ENCODE assay signal across 29 cellular contexts in the genomic region with DNA sequence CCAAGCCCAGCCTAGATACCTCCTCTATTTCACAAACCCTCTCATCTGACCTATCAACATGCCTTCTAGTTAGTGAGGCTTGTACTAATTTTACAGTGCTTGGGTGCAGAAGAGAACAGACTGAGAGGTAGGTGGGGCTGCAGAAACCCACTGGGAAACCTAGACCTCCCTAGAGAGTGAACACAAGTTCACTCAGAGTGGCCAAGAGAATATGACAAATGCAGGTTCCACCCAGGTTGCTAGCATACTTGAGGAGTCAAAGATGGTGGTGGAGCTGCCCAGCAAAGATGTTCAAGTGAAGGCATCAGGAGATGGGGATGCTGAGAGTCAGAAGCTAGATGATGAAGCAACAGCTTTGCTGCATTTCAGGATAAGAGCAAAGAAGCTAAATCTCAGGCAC.
"Had no signal": no experiment of that assay in that cellular context is flagged by ENCODE, and none has a peak within 500 bp of the region (broad histone marks: within the 10 kb centered on the region; RNA-seq: fewer than 3 reads in every experiment).

No MANE protein-coding gene starts in this region.

- H3K4me1 ChIP-seq: adrenal gland, ascending aorta, body of pancreas, breast epithelium had no signal

- H3K36me3 ChIP-seq: adrenal gland, ascending aorta, brain microvascular endothelial cell, breast epithelium, cardiac muscle cell had no signal

- H3K27me3 ChIP-seq: adrenal gland, ascending aorta, body of pancreas, brain microvascular endothelial cell, breast epithelium, cardiac muscle cell had no signal

- H3K4me3 ChIP-seq: adrenal gland, ascending aorta, body of pancreas, breast epithelium, cardiac muscle cell had no signal

- DNase-seq: activated effector memory CD4-positive, alpha-beta T cell treated with anti-CD3 and anti-CD28 coated beads, Interleukin-2, amount 50 U/mL, for 16 hours; activated effector memory CD4-positive, alpha-beta T cell treated with Interleukin-2 at 50 U/mL for 16 hours; activated gamma-delta T cell; activated gamma-delta T cell treated with Interleukin-2 at 50 U/mL for 16 hours; activated naive CD4-positive, alpha-beta T cell; activated naive CD4-positive, alpha-beta T cell treated with anti-CD3 and anti-CD28 coated beads for 36 hours; activated naive CD4-positive, alpha-beta T cell treated with anti-CD3 and anti-CD28 coated beads, Interleukin-2, amount 10 ng/mL, durations not matched to agents 7 days and 5 days; activated naive CD4-positive, alpha-beta T cell treated with anti-CD3 and anti-CD28 coated beads, Interleukin-2, amount 50 U/mL, for 16 hours; activated naive CD4-positive, alpha-beta T cell treated with Interleukin-2 at 50 U/mL for 16 hours; activated naive CD8-positive, alpha-beta T cell treated with anti-CD3 and anti-CD28 coated beads for 36 hours; activated naive CD8-positive, alpha-beta T cell treated with anti-CD3 and anti-CD28 coated beads, Interleukin-2, amount 10 ng/mL, durations not matched to agents 7 days and 5 days; activated naive CD8-positive, alpha-beta T cell treated with anti-CD3 and anti-CD28 coated beads, Interleukin-2, amount 50 U/mL, for 24 hours; activated T-cell treated with anti-CD3 and anti-CD28 coated beads, Interleukin-2, amount 50 U/mL, for 1 hour; activated T-cell treated with anti-CD3 and anti-CD28 coated beads, Interleukin-2, amount 50 U/mL, for 24 hours; activated T-cell treated with anti-CD3 and anti-CD28 coated beads, Interleukin-2, amount 50 U/mL, for 4 hours; activated T-cell treated with anti-CD3 and anti-CD28 coated beads, Interleukin-2, amount 50 U/mL, for 48 hours; activated T-cell treated with anti-CD3 and anti-CD28 coated beads, Interleukin-2, amount 50 U/mL, for 72 hours; adrenal gland; amniotic stem cell; amygdala; anterior cingulate cortex; aorta; body of pancreas; brain microvascular endothelial cell; central memory CD4-positive, alpha-beta T cell; cerebellar nuclear complex had no signal

- H3K27ac ChIP-seq: adrenal gland, ascending aorta, body of pancreas, brain microvascular endothelial cell, breast epithelium, cardiac muscle cell had no signal

- H3K9me3 ChIP-seq: adrenal gland, ascending aorta, body of pancreas, breast epithelium had no signal
